In genomic region chr17:29698019-29698777, GRCh38 we compare ENCODE assay signal across 16 cellular contexts.
DNase-seq lines count a peak whose midpoint lies in the region; ATAC-seq and TF ChIP-seq lines count a peak whose summit lies in the region.
"Had no signal": no experiment of that assay in that cellular context is flagged by ENCODE, and none has a peak within 500 bp of the region (broad histone marks: within the 10 kb centered on the region; RNA-seq: fewer than 3 reads in every experiment).

No MANE protein-coding gene starts in this region.

- no peaks in the 10 kb centered on the region for H3K9me3 Mint-ChIP-seq in activated naive CD4-positive, alpha-beta T cell treated with anti-CD3 and anti-CD28 coated beads, Interleukin-2, amount 50 U/mL, for 24 hours
- H3K9me3 Mint-ChIP-seq: activated naive CD4-positive, alpha-beta T cell treated with anti-CD3 and anti-CD28 coated beads for 36 hours; neural progenitor cell; stimulated activated naive CD8-positive, alpha-beta T cell treated with anti-CD3 and anti-CD28 coated beads, Interleukin-15, Interleukin-2, amounts not matched to agents 100 ng/mL and 50 ng/mL, for 24 hours; WTC11 had no signal

- no peaks in the 10 kb centered on the region for H3K27me3 Mint-ChIP-seq in activated naive CD4-positive, alpha-beta T cell treated with anti-CD3 and anti-CD28 coated beads, Interleukin-2, amount 50 U/mL, for 24 hours
- H3K27me3 Mint-ChIP-seq: stimulated activated naive CD8-positive, alpha-beta T cell treated with anti-CD3 and anti-CD28 coated beads, Interleukin-15, Interleukin-2, amounts not matched to agents 100 ng/mL and 50 ng/mL, for 24 hours had no signal

- H3K36me3 Mint-ChIP-seq in activated naive CD4-positive, alpha-beta T cell treated with anti-CD3 and anti-CD28 coated beads, Interleukin-2, amount 50 U/mL, for 24 hours: peaks cover 26% of the 10 kb centered on the region
- H3K36me3 Mint-ChIP-seq: WTC11 had no signal

- H3K4me3 Mint-ChIP-seq in activated naive CD4-positive, alpha-beta T cell treated with anti-CD3 and anti-CD28 coated beads, Interleukin-2, amount 50 U/mL, for 24 hours: no peak overlapping the region
- H3K4me3 Mint-ChIP-seq: activated naive CD4-positive, alpha-beta T cell treated with anti-CD3 and anti-CD28 coated beads for 36 hours; neural progenitor cell; stimulated activated naive CD8-positive, alpha-beta T cell treated with anti-CD3 and anti-CD28 coated beads, Interleukin-15, Interleukin-2, amounts not matched to agents 100 ng/mL and 50 ng/mL, for 24 hours; WTC11 had no signal

- peaks cover 52% of the 10 kb centered on the region for H3K4me1 Mint-ChIP-seq in activated naive CD4-positive, alpha-beta T cell treated with anti-CD3 and anti-CD28 coated beads, Interleukin-2, amount 50 U/mL, for 24 hours
- H3K4me1 Mint-ChIP-seq: WTC11 had no signal

- H3K27ac Mint-ChIP-seq in activated naive CD4-positive, alpha-beta T cell treated with anti-CD3 and anti-CD28 coated beads, Interleukin-2, amount 50 U/mL, for 24 hours: peak overlapping the region; percentile 78
- H3K27ac Mint-ChIP-seq: activated naive CD4-positive, alpha-beta T cell treated with anti-CD3 and anti-CD28 coated beads for 36 hours; neural progenitor cell; WTC11 had no signal

- no peak for TF ChIP-seq POLR2A in GM18505 (IDR thresholded peaks at IDR 0.05; ENCODE audit: borderline replicate concordance, extremely low read depth, insufficient read depth, insufficient read length)

- DNase-seq in activated naive CD4-positive, alpha-beta T cell treated with Interleukin-2 at 50 U/mL for 16 hours: no peak
- no peak for DNase-seq in caudate nucleus (lab: John Stamatoyannopoulos, UW)
- DNase-seq in myocyte (ENCODE audit: low read depth): peak; percentile 43
- DNase-seq in NCI-H2029 (lab: John Stamatoyannopoulos, UW): no peak
- DNase-seq in RPMI8226: no peak
- DNase-seq: activated naive CD4-positive, alpha-beta T cell treated with anti-CD3 and anti-CD28 coated beads for 36 hours; erythroblast; NCI-H1436 treated with DMSO at 0.1 percent for 48 hours; stimulated activated CD4-positive, alpha-beta T cell treated with anti-CD3 and anti-CD28 coated beads, Interleukin-15, amount 100 ng/mL, for 24 hours; uterus had no signal

- H3K27ac ChIP-seq in caudate nucleus (ENCODE audit: low read depth, low read length) (peak overlapping the region; percentile 4), temporal lobe (ENCODE audit: low read depth, low read length) (peak overlapping the region; percentile 40)
- H3K27ac ChIP-seq: neural progenitor cell, uterus had no signal

- no peak for ATAC-seq in GM18505 (IDR thresholded peaks at IDR 0.05; ENCODE audit: unreplicated experiment)
- ATAC-seq: WTC11 had no signal
